11 cellular contexts compared by ENCODE assay signal in genomic region chr11:76604652-76605241, GRCh38.
DNase-seq lines count a peak whose midpoint lies in the region; ATAC-seq and TF ChIP-seq lines count a peak whose summit lies in the region.
"Had no signal": no experiment of that assay in that cellular context is flagged by ENCODE, and none has a peak within 500 bp of the region (broad histone marks: within the 10 kb centered on the region; RNA-seq: fewer than 3 reads in every experiment).

No MANE protein-coding gene starts in this region.

- no peak for TF ChIP-seq CTCF in osteocyte (IDR thresholded peaks at IDR 0.05)

- H3K4me1 Mint-ChIP-seq in osteocyte (ENCODE audit: unreplicated experiment): peaks cover 31% of the 10 kb centered on the region

- H3K9me3 Mint-ChIP-seq in osteocyte (ENCODE audit: unreplicated experiment): no peaks in the 10 kb centered on the region
- H3K9me3 Mint-ChIP-seq: activated T-cell treated with anti-CD3 and anti-CD28 coated beads, Interleukin-2, amount 50 U/mL, for 24 hours had no signal

- DNase-seq in AG20443 (ENCODE audit: low spot score) (peak; percentile 87), Right ventricle myocardium inferior (ENCODE audit: missing footprints) (peak; percentile 82), osteocyte (ENCODE audit: extremely low spot score, unreplicated experiment) (peak; percentile 74), retina (no peak), NCI-H2029 treated with DMSO at 0.1 percent for 48 hours (lab: John Stamatoyannopoulos, UW) (no peak)
- DNase-seq in activated CD4-positive, alpha-beta T cell treated with anti-CD3 and anti-CD28 coated beads, Interleukin-2, amount 50 U/mL, for 1 hour: no peak
- no peak for DNase-seq in stimulated activated CD4-positive, alpha-beta T cell treated with anti-CD3 and anti-CD28 coated beads, Interleukin-15, amount 100 ng/mL, for 24 hours
- DNase-seq: activated T-cell treated with anti-CD3 and anti-CD28 coated beads, Interleukin-2, amount 50 U/mL, for 24 hours; NCI-H82; stimulated activated naive CD4-positive, alpha-beta T cell treated with Interleukin-2 at 50 U/mL for 16 hours had no signal

- intact Hi-C loops in Right ventricle myocardium inferior (cut with DNase I): loop anchor here (5.0 kb wide), 1 partner anchor 68 kb away; the partner anchor contains the start of gene LRRC32

- peak overlapping the region; percentile 42 for H3K27ac Mint-ChIP-seq in osteocyte (ENCODE audit: unreplicated experiment)
- H3K27ac Mint-ChIP-seq: activated T-cell treated with anti-CD3 and anti-CD28 coated beads, Interleukin-2, amount 50 U/mL, for 24 hours had no signal

- H3K36me3 Mint-ChIP-seq in osteocyte (ENCODE audit: unreplicated experiment): no peaks in the 10 kb centered on the region

- peak; percentile 54 for ATAC-seq in SK-N-SH treated with all-trans-retinoic acid at 6 μM for 48 hours
- ATAC-seq in Right ventricle myocardium inferior: peak; percentile 73

- no peak overlapping the region for H3K4me3 Mint-ChIP-seq in osteocyte (ENCODE audit: unreplicated experiment)
- H3K4me3 Mint-ChIP-seq: activated T-cell treated with anti-CD3 and anti-CD28 coated beads, Interleukin-2, amount 50 U/mL, for 24 hours had no signal

- no peaks in the 10 kb centered on the region for H3K27me3 Mint-ChIP-seq in osteocyte (ENCODE audit: unreplicated experiment)
- H3K27me3 Mint-ChIP-seq: activated T-cell treated with anti-CD3 and anti-CD28 coated beads, Interleukin-2, amount 50 U/mL, for 24 hours had no signal

TF ChIP-seq in SK-N-SH treated with all-trans-retinoic acid at 6 μM for 48 hours, 23 proteins besides CTCF, POLR2A, EP300 and RAD21:
- TF ChIP-seq TCF4 (CRISPR knock-in tag; IDR thresholded peaks at IDR 0.05; ENCODE audit: borderline replicate concordance): 0 out of 2 replicates have a peak, but pooled peaks have one; percentile 35
- no peak for TF ChIP-seq RARB (CRISPR knock-in tag; IDR thresholded peaks at IDR 0.05)

Comparison
In these comparisons a context has a peak if more than half of its experiments do, and no peak if none do; other contexts are left out.
1. DNase-seq: peak in AG20443 (single experiment), Right ventricle myocardium inferior (single experiment) and osteocyte (single experiment); none in retina (single experiment), activated CD4-positive, alpha-beta T cell treated with anti-CD3 and anti-CD28 coated beads, Interleukin-2, amount 50 U/mL, for 1 hour (single experiment), NCI-H2029 treated with DMSO at 0.1 percent for 48 hours (single experiment) and stimulated activated CD4-positive, alpha-beta T cell treated with anti-CD3 and anti-CD28 coated beads, Interleukin-15, amount 100 ng/mL, for 24 hours (single experiment).